27 cellular contexts compared by ENCODE assay signal in the genomic region with DNA sequence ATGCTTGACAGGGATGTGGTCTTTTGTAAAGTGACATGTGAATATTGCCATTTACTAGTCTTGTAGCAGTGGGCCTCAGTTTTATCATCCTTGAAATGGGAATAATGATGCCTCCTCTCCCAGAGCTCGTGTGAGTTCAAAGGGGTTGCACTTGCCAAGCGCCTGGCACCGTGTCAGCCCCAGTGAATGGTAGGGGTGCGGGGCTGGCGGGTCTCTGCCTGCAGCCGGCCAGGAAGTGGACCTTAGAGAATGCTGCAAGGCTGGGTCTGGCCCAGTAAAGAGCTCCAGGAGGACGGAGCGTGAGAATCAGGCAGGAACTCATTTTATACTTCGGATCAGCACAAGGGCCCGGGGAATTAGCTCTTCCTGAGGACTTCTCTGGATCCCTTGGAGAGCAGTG.
"Had no signal": no experiment of that assay in that cellular context is flagged by ENCODE, and none has a peak within 500 bp of the region (broad histone marks: within the 10 kb centered on the region; RNA-seq: fewer than 3 reads in every experiment).

No MANE protein-coding gene starts in this region.

- H3K36me3 Mint-ChIP-seq: mesothelial cell of epicardium had no signal

- H3K4me1 Mint-ChIP-seq: endodermal cell had no signal

- H3K27ac ChIP-seq: colonic mucosa, epithelial cell of prostate, esophagus squamous epithelium, gastrocnemius medialis, heart right ventricle, left lung, lower lobe of right lung had no signal

- H3K27me3 ChIP-seq: colonic mucosa, gastrocnemius medialis, left lung had no signal

- H3K36me3 ChIP-seq: colonic mucosa, esophagus squamous epithelium, gastrocnemius medialis, heart right ventricle, left lung, lower lobe of right lung had no signal

- H3K27me3 Mint-ChIP-seq: dendritic cell treated with granulocyte-macrophage colony-stimulating factor and Interleukin-4, amounts not matched to agents 40 ng/mL and 50 ng/mL, for 4 days had no signal

- H3K4me1 ChIP-seq: colonic mucosa, esophagus squamous epithelium, left lung, lower lobe of right lung had no signal

- ATAC-seq: effector memory CD8-positive, alpha-beta T cell; esophagus mucosa; gastrocnemius medialis; heart right ventricle; left cardiac atrium; left lung; left ventricle myocardium superior; lower lobe of right lung; mucosa of descending colon had no signal

- H3K9me3 ChIP-seq: colonic mucosa, esophagus squamous epithelium, gastrocnemius medialis, heart right ventricle, left lung, lower lobe of right lung, mucosa of descending colon had no signal

- FAIRE-seq: endometrium, islet of Langerhans, keratinocyte had no signal

- H3K4me3 ChIP-seq: colonic mucosa, esophagus squamous epithelium, gastrocnemius medialis, heart right ventricle, left lung, lower lobe of right lung, mucosa of descending colon had no signal

- DNase-seq: colonic mucosa; cortex of kidney; effector CD8-positive, alpha-beta T cell; effector memory CD8-positive, alpha-beta T cell; endodermal cell; erythroblast; esophagus squamous epithelium; foreskin fibroblast; foreskin melanocyte; gastrocnemius medialis; glutamatergic neuron; head of caudate nucleus; heart right ventricle; hippocampal formation; left cardiac atrium; left ventricle myocardium superior; lower lobe of right lung; mesenchymal stem cell; mucosa of descending colon had no signal

- H3K9me3 Mint-ChIP-seq: dendritic cell treated with granulocyte-macrophage colony-stimulating factor and Interleukin-4, amounts not matched to agents 40 ng/mL and 50 ng/mL, for 4 days; effector memory CD8-positive, alpha-beta T cell; endodermal cell; mesothelial cell of epicardium had no signal

- H3K27ac Mint-ChIP-seq: dendritic cell treated with granulocyte-macrophage colony-stimulating factor and Interleukin-4, amounts not matched to agents 40 ng/mL and 50 ng/mL, for 4 days; effector memory CD8-positive, alpha-beta T cell; endodermal cell; mesothelial cell of epicardium had no signal

- H3K4me3 Mint-ChIP-seq: dendritic cell treated with granulocyte-macrophage colony-stimulating factor and Interleukin-4, amounts not matched to agents 40 ng/mL and 50 ng/mL, for 4 days; effector memory CD8-positive, alpha-beta T cell; endodermal cell; mesothelial cell of epicardium had no signal
